In the genomic region with DNA sequence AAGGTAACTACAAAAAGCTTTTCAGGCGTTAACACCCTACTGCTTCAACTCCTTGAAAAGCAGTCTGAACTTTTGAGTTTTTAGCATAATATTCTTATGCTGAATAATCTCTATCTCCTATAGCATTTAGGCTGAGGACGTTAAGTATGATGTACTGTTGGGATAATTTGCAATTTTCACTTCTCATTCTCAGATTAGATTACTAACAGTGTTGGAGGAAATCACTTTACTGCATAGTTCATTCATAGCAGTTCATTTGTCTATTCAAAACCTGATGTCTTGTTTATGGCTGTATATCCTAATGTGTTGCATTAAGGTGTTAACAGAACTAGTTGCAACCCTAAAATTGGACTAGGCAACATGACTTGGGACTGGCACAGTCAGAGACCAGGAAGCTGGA, we compare ENCODE assay signal across 28 cellular contexts.
"Had no signal": no experiment of that assay in that cellular context is flagged by ENCODE, and none has a peak within 500 bp of the region (broad histone marks: within the 10 kb centered on the region; RNA-seq: fewer than 3 reads in every experiment).

No MANE protein-coding gene starts in this region.

- H3K36me3 ChIP-seq: brain microvascular endothelial cell, WERI-Rb-1 had no signal

- ATAC-seq: activated CD8-positive, alpha-beta memory T cell treated with anti-CD3 and anti-CD28 coated beads, Interleukin-2, amount 10 ng/mL, durations not matched to agents 7 days and 5 days; activated naive CD8-positive, alpha-beta T cell treated with anti-CD3 and anti-CD28 coated beads, Interleukin-2, amount 50 U/mL, for 24 hours had no signal

- H3K27ac ChIP-seq: brain microvascular endothelial cell, WERI-Rb-1 had no signal

- H3K27me3 ChIP-seq: brain microvascular endothelial cell had no signal

- H3K9me3 Mint-ChIP-seq: activated CD4-positive, alpha-beta memory T cell treated with anti-CD3 and anti-CD28 coated beads, Interleukin-2, amount 10 ng/mL, durations not matched to agents 7 days and 5 days; activated naive CD4-positive, alpha-beta T cell treated with anti-CD3 and anti-CD28 coated beads, Interleukin-2, amount 10 ng/mL, durations not matched to agents 7 days and 5 days; activated naive CD8-positive, alpha-beta T cell treated with anti-CD3 and anti-CD28 coated beads, Interleukin-2, amount 50 U/mL, for 24 hours; central memory CD8-positive, alpha-beta T cell had no signal

- DNase-seq: activated CD4-positive, alpha-beta memory T cell treated with anti-CD3 and anti-CD28 coated beads, Interleukin-2, amount 10 ng/mL, durations not matched to agents 7 days and 5 days; activated CD4-positive, alpha-beta T cell treated with anti-CD3 and anti-CD28 coated beads for 1 hour; activated CD4-positive, alpha-beta T cell treated with anti-CD3 and anti-CD28 coated beads for 48 hours; activated CD4-positive, CD25-positive, alpha-beta regulatory T cell; activated CD8-positive, alpha-beta memory T cell treated with anti-CD3 and anti-CD28 coated beads for 24 hours; activated CD8-positive, alpha-beta memory T cell treated with anti-CD3 and anti-CD28 coated beads, Interleukin-2, amount 10 ng/mL, durations not matched to agents 7 days and 5 days; activated CD8-positive, alpha-beta memory T cell treated with anti-CD3 and anti-CD28 coated beads, Interleukin-2, amount 50 U/mL, for 48 hours; activated effector memory CD4-positive, alpha-beta T cell treated with Interleukin-2 at 50 U/mL for 16 hours; activated naive CD4-positive, alpha-beta T cell treated with anti-CD3 and anti-CD28 coated beads, Interleukin-2, amount 10 ng/mL, durations not matched to agents 7 days and 5 days; activated naive CD8-positive, alpha-beta T cell treated with anti-CD3 and anti-CD28 coated beads, Interleukin-2, amount 50 U/mL, for 24 hours; activated T-cell treated with anti-CD3 and anti-CD28 coated beads, Interleukin-2, amount 50 U/mL, for 48 hours; anterior cingulate cortex; brain microvascular endothelial cell; MM.1S; NCI-H1092; NCI-H1436 treated with DMSO at 0.1 percent for 48 hours; NCI-H1694 treated with DMSO at 0.1 percent for 48 hours; NCI-H2029; NCI-H345; NCI-H524 treated with DMSO at 0.1 percent for 48 hours; Right ventricle myocardium superior; SW 1271; T-helper 1 cell; T-helper 2 cell; T-helper 9 cell had no signal

- H3K4me3 Mint-ChIP-seq: activated CD4-positive, alpha-beta memory T cell treated with anti-CD3 and anti-CD28 coated beads, Interleukin-2, amount 10 ng/mL, durations not matched to agents 7 days and 5 days; activated CD8-positive, alpha-beta memory T cell treated with anti-CD3 and anti-CD28 coated beads, Interleukin-2, amount 10 ng/mL, durations not matched to agents 7 days and 5 days; activated naive CD4-positive, alpha-beta T cell treated with anti-CD3 and anti-CD28 coated beads, Interleukin-2, amount 10 ng/mL, durations not matched to agents 7 days and 5 days; activated naive CD8-positive, alpha-beta T cell; activated naive CD8-positive, alpha-beta T cell treated with anti-CD3 and anti-CD28 coated beads, Interleukin-2, amount 50 U/mL, for 24 hours; central memory CD8-positive, alpha-beta T cell had no signal

- H3K4me1 Mint-ChIP-seq: activated CD4-positive, alpha-beta memory T cell treated with anti-CD3 and anti-CD28 coated beads, Interleukin-2, amount 10 ng/mL, durations not matched to agents 7 days and 5 days; activated CD8-positive, alpha-beta memory T cell treated with anti-CD3 and anti-CD28 coated beads, Interleukin-2, amount 10 ng/mL, durations not matched to agents 7 days and 5 days; activated naive CD4-positive, alpha-beta T cell treated with anti-CD3 and anti-CD28 coated beads, Interleukin-2, amount 10 ng/mL, durations not matched to agents 7 days and 5 days; activated naive CD8-positive, alpha-beta T cell treated with anti-CD3 and anti-CD28 coated beads, Interleukin-2, amount 50 U/mL, for 24 hours; central memory CD8-positive, alpha-beta T cell had no signal

- H3K27me3 Mint-ChIP-seq: activated CD4-positive, alpha-beta memory T cell treated with anti-CD3 and anti-CD28 coated beads, Interleukin-2, amount 10 ng/mL, durations not matched to agents 7 days and 5 days; activated naive CD4-positive, alpha-beta T cell treated with anti-CD3 and anti-CD28 coated beads, Interleukin-2, amount 10 ng/mL, durations not matched to agents 7 days and 5 days; activated naive CD8-positive, alpha-beta T cell; activated naive CD8-positive, alpha-beta T cell treated with anti-CD3 and anti-CD28 coated beads, Interleukin-2, amount 50 U/mL, for 24 hours; central memory CD8-positive, alpha-beta T cell had no signal

- H3K27ac Mint-ChIP-seq: activated CD4-positive, alpha-beta memory T cell treated with anti-CD3 and anti-CD28 coated beads, Interleukin-2, amount 10 ng/mL, durations not matched to agents 7 days and 5 days; activated CD8-positive, alpha-beta memory T cell treated with anti-CD3 and anti-CD28 coated beads, Interleukin-2, amount 10 ng/mL, durations not matched to agents 7 days and 5 days; activated naive CD4-positive, alpha-beta T cell treated with anti-CD3 and anti-CD28 coated beads, Interleukin-2, amount 10 ng/mL, durations not matched to agents 7 days and 5 days; activated naive CD8-positive, alpha-beta T cell; activated naive CD8-positive, alpha-beta T cell treated with anti-CD3 and anti-CD28 coated beads, Interleukin-2, amount 50 U/mL, for 24 hours had no signal

- H3K36me3 Mint-ChIP-seq: activated CD8-positive, alpha-beta memory T cell treated with anti-CD3 and anti-CD28 coated beads, Interleukin-2, amount 10 ng/mL, durations not matched to agents 7 days and 5 days; activated naive CD8-positive, alpha-beta T cell had no signal
